Comparison of ENCODE assay signal across 1 cellular context in the genomic region with DNA sequence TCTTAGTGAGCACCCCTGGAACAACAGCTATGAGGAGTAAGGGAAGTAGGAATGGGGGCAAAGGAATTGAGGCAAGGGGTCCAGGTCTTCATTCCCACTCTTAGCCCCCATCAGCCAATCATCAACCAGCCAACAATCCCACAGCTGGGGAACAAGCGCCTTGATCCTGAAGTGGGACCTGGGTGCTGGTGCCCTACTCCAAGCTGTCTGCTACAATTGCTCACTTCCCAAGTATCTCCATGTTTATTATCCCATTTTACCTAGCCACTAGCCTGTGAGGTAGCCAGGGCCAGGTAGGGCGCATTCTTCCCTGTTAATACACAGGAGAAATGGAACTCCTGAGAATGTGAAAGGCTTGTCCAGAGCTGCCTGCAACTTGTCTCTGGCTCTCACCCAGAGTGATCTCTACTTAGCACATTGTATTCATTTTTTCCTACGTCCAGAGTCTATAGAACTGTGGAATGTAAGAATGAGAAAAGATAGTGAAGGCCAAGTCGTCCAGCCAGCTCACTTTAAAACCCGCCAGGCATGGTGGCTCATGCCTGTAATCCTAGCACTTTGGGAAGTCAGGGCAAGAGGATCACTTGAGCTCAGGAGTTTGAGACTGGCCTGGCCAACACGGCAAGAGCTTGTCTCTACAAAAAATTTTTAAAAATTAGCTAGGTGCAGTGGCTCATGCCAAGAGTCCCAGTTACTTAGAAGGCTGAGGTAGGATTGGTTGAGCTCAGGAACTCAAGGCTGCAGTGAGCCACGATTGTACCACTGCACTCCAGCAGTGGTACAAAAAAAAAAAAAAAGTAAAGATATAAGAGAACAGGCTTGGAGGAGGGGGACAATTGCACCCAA.
TF ChIP-seq lines count a peak whose summit lies in the region.

No MANE protein-coding gene starts in this region.

TF ChIP-seq in SK-N-SH, 30 proteins besides CTCF, POLR2A, EP300 and RAD21 (continued from another document):
- TF ChIP-seq, protein P1, sequence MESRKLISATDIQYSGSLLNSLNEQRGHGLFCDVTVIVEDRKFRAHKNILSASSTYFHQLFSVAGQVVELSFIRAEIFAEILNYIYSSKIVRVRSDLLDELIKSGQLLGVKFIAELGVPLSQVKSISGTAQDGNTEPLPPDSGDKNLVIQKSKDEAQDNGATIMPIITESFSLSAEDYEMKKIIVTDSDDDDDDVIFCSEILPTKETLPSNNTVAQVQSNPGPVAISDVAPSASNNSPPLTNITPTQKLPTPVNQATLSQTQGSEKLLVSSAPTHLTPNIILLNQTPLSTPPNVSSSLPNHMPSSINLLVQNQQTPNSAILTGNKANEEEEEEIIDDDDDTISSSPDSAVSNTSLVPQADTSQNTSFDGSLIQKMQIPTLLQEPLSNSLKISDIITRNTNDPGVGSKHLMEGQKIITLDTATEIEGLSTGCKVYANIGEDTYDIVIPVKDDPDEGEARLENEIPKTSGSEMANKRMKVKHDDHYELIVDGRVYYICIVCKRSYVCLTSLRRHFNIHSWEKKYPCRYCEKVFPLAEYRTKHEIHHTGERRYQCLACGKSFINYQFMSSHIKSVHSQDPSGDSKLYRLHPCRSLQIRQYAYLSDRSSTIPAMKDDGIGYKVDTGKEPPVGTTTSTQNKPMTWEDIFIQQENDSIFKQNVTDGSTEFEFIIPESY (IDR thresholded peaks at IDR 0.05; ENCODE audit: borderline replicate concordance, low read depth): no peak
- TF ChIP-seq, protein P2, sequence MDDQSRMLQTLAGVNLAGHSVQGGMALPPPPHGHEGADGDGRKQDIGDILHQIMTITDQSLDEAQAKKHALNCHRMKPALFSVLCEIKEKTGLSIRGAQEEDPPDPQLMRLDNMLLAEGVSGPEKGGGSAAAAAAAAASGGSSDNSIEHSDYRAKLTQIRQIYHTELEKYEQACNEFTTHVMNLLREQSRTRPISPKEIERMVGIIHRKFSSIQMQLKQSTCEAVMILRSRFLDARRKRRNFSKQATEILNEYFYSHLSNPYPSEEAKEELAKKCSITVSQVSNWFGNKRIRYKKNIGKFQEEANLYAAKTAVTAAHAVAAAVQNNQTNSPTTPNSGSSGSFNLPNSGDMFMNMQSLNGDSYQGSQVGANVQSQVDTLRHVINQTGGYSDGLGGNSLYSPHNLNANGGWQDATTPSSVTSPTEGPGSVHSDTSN (IDR thresholded peaks at IDR 0.05): no peak; the same call in 1 of the 2 replicates
- TF ChIP-seq, protein P3, sequence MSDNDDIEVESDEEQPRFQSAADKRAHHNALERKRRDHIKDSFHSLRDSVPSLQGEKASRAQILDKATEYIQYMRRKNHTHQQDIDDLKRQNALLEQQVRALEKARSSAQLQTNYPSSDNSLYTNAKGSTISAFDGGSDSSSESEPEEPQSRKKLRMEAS (IDR thresholded peaks at IDR 0.05; ENCODE audit: low read depth): peak; percentile 57; the same call in 1 of the 2 replicates
- no peak for TF ChIP-seq FOSL2 (IDR thresholded peaks at IDR 0.05; ENCODE audit: borderline replicate concordance, low read depth)
